26 cellular contexts compared by ENCODE assay signal in genomic region chr13:72043361-72043760, GRCh38.
"Had no signal": no experiment of that assay in that cellular context is flagged by ENCODE, and none has a peak within 500 bp of the region (broad histone marks: within the 10 kb centered on the region; RNA-seq: fewer than 3 reads in every experiment).

No MANE protein-coding gene starts in this region.

- DNase-seq: activated CD4-positive, alpha-beta memory T cell treated with anti-CD3 and anti-CD28 coated beads, Interleukin-2, amount 10 ng/mL, durations not matched to agents 7 days and 5 days; activated CD4-positive, alpha-beta T cell treated with anti-CD3 and anti-CD28 coated beads for 1 hour; activated CD4-positive, alpha-beta T cell treated with anti-CD3 and anti-CD28 coated beads for 36 hours; activated CD4-positive, alpha-beta T cell treated with anti-CD3 and anti-CD28 coated beads for 48 hours; activated CD4-positive, alpha-beta T cell treated with anti-CD3 and anti-CD28 coated beads, Interleukin-2, amount 10 ng/mL, durations not matched to agents 7 days and 5 days; activated CD4-positive, alpha-beta T cell treated with anti-CD3 and anti-CD28 coated beads, Interleukin-2, amount 50 U/mL, for 48 hours; activated CD4-positive, CD25-positive, alpha-beta regulatory T cell; activated CD8-positive, alpha-beta memory T cell treated with anti-CD3 and anti-CD28 coated beads for 24 hours; activated CD8-positive, alpha-beta memory T cell treated with anti-CD3 and anti-CD28 coated beads, Interleukin-2, amount 10 ng/mL, durations not matched to agents 7 days and 5 days; activated CD8-positive, alpha-beta memory T cell treated with anti-CD3 and anti-CD28 coated beads, Interleukin-2, amount 50 U/mL, for 48 hours; activated CD8-positive, alpha-beta T cell treated with anti-CD3 and anti-CD28 coated beads, Interleukin-2, amount 10 ng/mL, durations not matched to agents 7 days and 5 days; activated effector memory CD4-positive, alpha-beta T cell treated with Interleukin-2 at 50 U/mL for 16 hours; activated gamma-delta T cell; activated naive CD4-positive, alpha-beta T cell treated with anti-CD3 and anti-CD28 coated beads, Interleukin-2, amount 10 ng/mL, durations not matched to agents 7 days and 5 days; activated naive CD4-positive, alpha-beta T cell treated with Interleukin-2 at 50 U/mL for 16 hours; activated naive CD8-positive, alpha-beta T cell treated with anti-CD3 and anti-CD28 coated beads, Interleukin-2, amount 10 ng/mL, durations not matched to agents 7 days and 5 days; activated naive CD8-positive, alpha-beta T cell treated with anti-CD3 and anti-CD28 coated beads, Interleukin-2, amount 50 U/mL, for 24 hours; activated T-cell treated with anti-CD3 and anti-CD28 coated beads, Interleukin-2, amount 50 U/mL, for 24 hours; activated T-cell treated with anti-CD3 and anti-CD28 coated beads, Interleukin-2, amount 50 U/mL, for 48 hours; amygdala; T-helper 1 cell; T-helper 2 cell; T-helper 9 cell; WERI-Rb-1 had no signal

- H3K36me3 ChIP-seq: ascending aorta, cardiac muscle cell, WERI-Rb-1 had no signal

- H3K27me3 ChIP-seq: ascending aorta, cardiac muscle cell had no signal

- H3K4me3 ChIP-seq: ascending aorta, cardiac muscle cell had no signal

- H3K27ac ChIP-seq: ascending aorta, cardiac muscle cell, WERI-Rb-1 had no signal

- H3K4me1 ChIP-seq: ascending aorta had no signal
